Comparison of ENCODE assay signal across 8 cellular contexts in genomic region chr10:126904807-126905686, GRCh38. TPM values are rescaled to one million over a fixed set of nuclear protein-coding genes. Genes with fewer than 3 reads are reported as not detected.
DNase-seq lines count a peak whose midpoint lies in the region; ATAC-seq and TF ChIP-seq lines count a peak whose summit lies in the region.

Gene DOCK1 (plus strand): TSS chr10:126905428. CDS start chr10:126905518, 90 bp downstream.

- peaks cover 11 to 23% of the 10 kb centered on the region in 2 donors for H3K4me1 ChIP-seq in left lung
- H3K4me1 ChIP-seq in CD8-positive, alpha-beta memory T cell (ENCODE audit: insufficient read depth, low read length), result no peaks in the 10 kb centered on the region

- H3K27me3 ChIP-seq in left lung, result peaks cover 0 to 34% of the 10 kb centered on the region in 2 donors
- H3K27me3 ChIP-seq in CD8-positive, alpha-beta memory T cell (ENCODE audit: insufficient read depth, low read length, poor library complexity, severe bottlenecking), result no peaks in the 10 kb centered on the region

- ATAC-seq in effector memory CD8-positive, alpha-beta T cell (replicated peaks), result peak; percentile 31
- peak; percentile 89 for ATAC-seq in left lung
- peak; percentile 44 for ATAC-seq in stimulated activated naive CD8-positive, alpha-beta T cell treated with anti-CD3 and anti-CD28 coated beads, Interleukin-15, amount 100 ng/mL, for 72 hours
- no peak for ATAC-seq in GM18867 (IDR thresholded peaks at IDR 0.05; ENCODE audit: unreplicated experiment)

- H3K4me3 ChIP-seq in left lung, result peak within 1 kb of the TSS; percentile 72 to 75
- H3K4me3 ChIP-seq in CD8-positive, alpha-beta memory T cell (ENCODE audit: low read length), result no peak within 1 kb of the TSS

- POLR2A ChIA-PET in CD8-positive, alpha-beta memory T cell (lab: Charles Lee), result no interaction called here

- DNase-seq in DMS 273 (lab: John Stamatoyannopoulos, UW; ENCODE audit: unreplicated experiment), result peak; percentile 78
- DNase-seq in DMS 273 treated with DMSO at 0.1 percent for 48 hours (lab: John Stamatoyannopoulos, UW), result no peak
- DNase-seq in RKO (ENCODE audit: low spot score), result peak; percentile 68
- DNase-seq in effector memory CD8-positive, alpha-beta T cell, result no peak
- peak; percentile 71 to 85 for DNase-seq in left lung
- DNase-seq in stimulated activated naive CD8-positive, alpha-beta T cell treated with anti-CD3 and anti-CD28 coated beads, Interleukin-15, amount 100 ng/mL, for 72 hours, result no peak
- no peak for DNase-seq in CD8-positive, alpha-beta memory T cell

- intact Hi-C loops in left lung (cut with DNase I), result no loop called here

- H3K27me3 Mint-ChIP-seq in effector memory CD8-positive, alpha-beta T cell, result peaks cover 16 to 35% of the 10 kb centered on the region in 2 donors
- H3K27me3 Mint-ChIP-seq in stimulated activated naive CD8-positive, alpha-beta T cell treated with anti-CD3 and anti-CD28 coated beads, Interleukin-15, amount 100 ng/mL, for 72 hours, result peaks cover 42% of the 10 kb centered on the region
- H3K27me3 Mint-ChIP-seq in CD8-positive, alpha-beta memory T cell, result peaks cover 19 to 21% of the 10 kb centered on the region in 2 donors

- H3K4me1 Mint-ChIP-seq in effector memory CD8-positive, alpha-beta T cell (ENCODE audit: low read depth in 2 of 2), result peaks cover 0 to 5% of the 10 kb centered on the region in 2 donors
- peaks cover 6% of the 10 kb centered on the region for H3K4me1 Mint-ChIP-seq in stimulated activated naive CD8-positive, alpha-beta T cell treated with anti-CD3 and anti-CD28 coated beads, Interleukin-15, amount 100 ng/mL, for 72 hours
- no peaks in the 10 kb centered on the region for H3K4me1 Mint-ChIP-seq in CD8-positive, alpha-beta memory T cell

- H3K27ac ChIP-seq in left lung, result peak within 1 kb of the TSS; percentile 53 to 78
- no peak within 1 kb of the TSS for H3K27ac ChIP-seq in CD8-positive, alpha-beta memory T cell (ENCODE audit: low read depth, low read length)

- no peaks in the 10 kb centered on the region for H3K36me3 Mint-ChIP-seq in effector memory CD8-positive, alpha-beta T cell (ENCODE audit: insufficient read depth)
- H3K36me3 Mint-ChIP-seq in CD8-positive, alpha-beta memory T cell, result no peaks in the 10 kb centered on the region

- CTCF ChIA-PET in CD8-positive, alpha-beta memory T cell (lab: Charles Lee), result no interaction called here

- TF ChIP-seq CTCF in left lung (IDR thresholded peaks at IDR 0.05), result no peak

- H3K36me3 ChIP-seq in left lung, result no peaks in the 10 kb centered on the region
- no peaks in the 10 kb centered on the region for H3K36me3 ChIP-seq in CD8-positive, alpha-beta memory T cell (ENCODE audit: insufficient read depth, low read length)

- peaks cover 5 to 11% of the 10 kb centered on the region in 2 donors for H3K9me3 Mint-ChIP-seq in effector memory CD8-positive, alpha-beta T cell
- H3K9me3 Mint-ChIP-seq in stimulated activated naive CD8-positive, alpha-beta T cell treated with anti-CD3 and anti-CD28 coated beads, Interleukin-15, amount 100 ng/mL, for 72 hours, result peaks cover 0 to 10% of the 10 kb centered on the region in 2 donors
- peaks cover 2 to 13% (median 9%) of the 10 kb centered on the region in 5 donors for H3K9me3 Mint-ChIP-seq in CD8-positive, alpha-beta memory T cell

- no peaks in the 10 kb centered on the region for H3K9me3 ChIP-seq in left lung
- H3K9me3 ChIP-seq in CD8-positive, alpha-beta memory T cell (ENCODE audit: low read length), result no peaks in the 10 kb centered on the region

- H3K27ac Mint-ChIP-seq in effector memory CD8-positive, alpha-beta T cell, result no peak within 1 kb of the TSS
- no peak within 1 kb of the TSS for H3K27ac Mint-ChIP-seq in stimulated activated naive CD8-positive, alpha-beta T cell treated with anti-CD3 and anti-CD28 coated beads, Interleukin-15, amount 100 ng/mL, for 72 hours
- H3K27ac Mint-ChIP-seq in CD8-positive, alpha-beta memory T cell, result no peak within 1 kb of the TSS

- H3K4me3 Mint-ChIP-seq in effector memory CD8-positive, alpha-beta T cell, result peak within 1 kb of the TSS in 1 of 2 donors; percentile 68
- H3K4me3 Mint-ChIP-seq in stimulated activated naive CD8-positive, alpha-beta T cell treated with anti-CD3 and anti-CD28 coated beads, Interleukin-15, amount 100 ng/mL, for 72 hours, result peak within 1 kb of the TSS; percentile 77 to 80
- H3K4me3 Mint-ChIP-seq in CD8-positive, alpha-beta memory T cell, result no peak within 1 kb of the TSS

RNA-seq across cellular contexts. Expression of gene DOCK1, which starts in this region (rescaled TPM):
- total RNA-seq in left lung, result 10 to 100 TPM; 46.4 to 47.4 TPM
- under 1 TPM; 0.16 to 0.18 TPM for total RNA-seq in CD8-positive, alpha-beta memory T cell
- polyA plus RNA-seq in CD8-positive, alpha-beta memory T cell, result not detected

Comparison
In these comparisons a context has a peak if more than half of its experiments do, and no peak if none do; other contexts are left out.
1. RNA of gene DOCK1 (total RNA-seq): 46.4 to 47.4 TPM in left lung; 0.16 to 0.18 TPM in CD8-positive, alpha-beta memory T cell; every median in the first group is over 10 times any median in the second.
2. DNase-seq: peak in DMS 273 (single experiment), RKO (single experiment) and left lung (2 of 2); none in DMS 273 treated with DMSO at 0.1 percent for 48 hours (single experiment), effector memory CD8-positive, alpha-beta T cell (0 of 3), stimulated activated naive CD8-positive, alpha-beta T cell treated with anti-CD3 and anti-CD28 coated beads, Interleukin-15, amount 100 ng/mL, for 72 hours (0 of 2) and CD8-positive, alpha-beta memory T cell (0 of 5).
3. H3K4me3 Mint-ChIP-seq: peak in stimulated activated naive CD8-positive, alpha-beta T cell treated with anti-CD3 and anti-CD28 coated beads, Interleukin-15, amount 100 ng/mL, for 72 hours (2 of 2); none in CD8-positive, alpha-beta memory T cell (0 of 7).